ENCODE assay signal across 28 cellular contexts in genomic region chr13:39556856-39557255, GRCh38.
"Had no signal": no experiment of that assay in that cellular context is flagged by ENCODE, and none has a peak within 500 bp of the region (broad histone marks: within the 10 kb centered on the region; RNA-seq: fewer than 3 reads in every experiment).

No MANE protein-coding gene starts in this region.

- H3K4me1 ChIP-seq: stomach, suprapubic skin, testis, thyroid gland, transverse colon, upper lobe of left lung, upper lobe of right lung, uterus had no signal

- H3K4me3 Mint-ChIP-seq: stimulated activated effector memory CD8-positive, alpha-beta T cell treated with anti-CD3 and anti-CD28 coated beads, Interleukin-12 subunit alpha, Interleukin-12 subunit beta, amount 100 ng/mL, for 72 hours; stimulated activated memory B cell treated with anti-CD40 and anti-IgM and Interleukin-4, amounts not matched to agents 10 μg/mL and 1 μg/mL and 100 μg/mL, for 72 hours; stimulated activated naive B cell treated with anti-CD40 and anti-IgM and Interleukin-4, amounts not matched to agents 10 μg/mL and 1 μg/mL and 100 μg/mL, for 72 hours; stimulated activated naive CD8-positive, alpha-beta T cell treated with anti-CD3 and anti-CD28 coated beads, Interleukin-15, amount 100 ng/mL, for 72 hours; stimulated activated naive CD8-positive, alpha-beta T cell treated with anti-CD3 and anti-CD28 coated beads, Interleukin-15, Interleukin-2, amounts not matched to agents 100 ng/mL and 50 ng/mL, for 24 hours; type B pancreatic cell had no signal

- H3K27me3 ChIP-seq: stomach, suprapubic skin, testis, thyroid gland, tibial artery, tibial nerve, transverse colon, upper lobe of left lung, upper lobe of right lung, uterus, vagina had no signal

- H3K27me3 Mint-ChIP-seq: type B pancreatic cell had no signal

- H3K27ac Mint-ChIP-seq: stimulated activated effector memory CD8-positive, alpha-beta T cell treated with anti-CD3 and anti-CD28 coated beads, Interleukin-12 subunit alpha, Interleukin-12 subunit beta, amount 100 ng/mL, for 72 hours; stimulated activated memory B cell treated with anti-CD40 and anti-IgM and Interleukin-4, amounts not matched to agents 10 μg/mL and 1 μg/mL and 100 μg/mL, for 72 hours; stimulated activated naive B cell treated with anti-CD40 and anti-IgM and Interleukin-4, amounts not matched to agents 10 μg/mL and 1 μg/mL and 100 μg/mL, for 72 hours; stimulated activated naive CD8-positive, alpha-beta T cell treated with anti-CD3 and anti-CD28 coated beads, Interleukin-15, amount 100 ng/mL, for 72 hours; stimulated activated naive CD8-positive, alpha-beta T cell treated with anti-CD3 and anti-CD28 coated beads, Interleukin-15, Interleukin-2, amounts not matched to agents 100 ng/mL and 50 ng/mL, for 24 hours; type B pancreatic cell had no signal

- H3K9me3 Mint-ChIP-seq: stimulated activated effector memory CD8-positive, alpha-beta T cell treated with anti-CD3 and anti-CD28 coated beads, Interleukin-12 subunit alpha, Interleukin-12 subunit beta, amount 100 ng/mL, for 72 hours; stimulated activated memory B cell treated with anti-CD40 and anti-IgM and Interleukin-4, amounts not matched to agents 10 μg/mL and 1 μg/mL and 100 μg/mL, for 72 hours; stimulated activated naive B cell treated with anti-CD40 and anti-IgM and Interleukin-4, amounts not matched to agents 10 μg/mL and 1 μg/mL and 100 μg/mL, for 72 hours; stimulated activated naive CD8-positive, alpha-beta T cell treated with anti-CD3 and anti-CD28 coated beads, Interleukin-15, amount 100 ng/mL, for 72 hours; stimulated activated naive CD8-positive, alpha-beta T cell treated with anti-CD3 and anti-CD28 coated beads, Interleukin-15, Interleukin-2, amounts not matched to agents 100 ng/mL and 50 ng/mL, for 24 hours had no signal

- ATAC-seq: stimulated activated memory B cell treated with anti-CD40 and anti-IgM and Interleukin-4, amounts not matched to agents 10 μg/mL and 1 μg/mL and 100 μg/mL, for 72 hours; stimulated activated naive B cell treated with anti-CD40 and anti-IgM and Interleukin-4, amounts not matched to agents 10 μg/mL and 1 μg/mL and 100 μg/mL, for 72 hours; stimulated activated naive CD8-positive, alpha-beta T cell treated with anti-CD3 and anti-CD28 coated beads, Interleukin-15, amount 100 ng/mL, for 72 hours; stimulated activated naive CD8-positive, alpha-beta T cell treated with anti-CD3 and anti-CD28 coated beads, Interleukin-15, Interleukin-2, amounts not matched to agents 100 U/mL and 50 U/mL, for 24 hours had no signal

- H3K4me1 Mint-ChIP-seq: stimulated activated effector memory CD8-positive, alpha-beta T cell treated with anti-CD3 and anti-CD28 coated beads, Interleukin-12 subunit alpha, Interleukin-12 subunit beta, amount 100 ng/mL, for 72 hours; stimulated activated memory B cell treated with anti-CD40 and anti-IgM and Interleukin-4, amounts not matched to agents 10 μg/mL and 1 μg/mL and 100 μg/mL, for 72 hours; stimulated activated naive B cell treated with anti-CD40 and anti-IgM and Interleukin-4, amounts not matched to agents 10 μg/mL and 1 μg/mL and 100 μg/mL, for 72 hours; stimulated activated naive CD8-positive, alpha-beta T cell treated with anti-CD3 and anti-CD28 coated beads, Interleukin-15, amount 100 ng/mL, for 72 hours had no signal

- H3K36me3 Mint-ChIP-seq: stimulated activated effector memory CD8-positive, alpha-beta T cell treated with anti-CD3 and anti-CD28 coated beads, Interleukin-12 subunit alpha, Interleukin-12 subunit beta, amount 100 ng/mL, for 72 hours; stimulated activated memory B cell treated with anti-CD40 and anti-IgM and Interleukin-4, amounts not matched to agents 10 μg/mL and 1 μg/mL and 100 μg/mL, for 72 hours; stimulated activated naive B cell treated with anti-CD40 and anti-IgM and Interleukin-4, amounts not matched to agents 10 μg/mL and 1 μg/mL and 100 μg/mL, for 72 hours had no signal

- H3K27ac ChIP-seq: stomach, suprapubic skin, testis, thoracic aorta, thyroid gland, tibial artery, tibial nerve, transverse colon, upper lobe of left lung, upper lobe of right lung, uterus, vagina had no signal

- H3K9me3 ChIP-seq: stomach, suprapubic skin, testis, thoracic aorta, thyroid gland, tibial artery, tibial nerve, transverse colon, upper lobe of left lung, upper lobe of right lung, uterus, vagina had no signal

- H3K4me3 ChIP-seq: stomach, suprapubic skin, testis, thoracic aorta, thyroid gland, tibial artery, tibial nerve, transverse colon, upper lobe of left lung, upper lobe of right lung, uterus, vagina had no signal

- DNase-seq: stimulated activated CD4-positive, alpha-beta T cell treated with anti-CD3 and anti-CD28 coated beads, Interleukin-2, amount 100 ng/mL, for 48 hours; stimulated activated CD4-positive, alpha-beta T cell treated with anti-CD3 and anti-CD28 coated beads, Interleukin-4, amount 100 ng/mL, for 1 hour; stimulated activated CD4-positive, alpha-beta T cell treated with anti-CD3 and anti-CD28 coated beads, Interleukin-4, amount 100 ng/mL, for 24 hours; stimulated activated CD4-positive, alpha-beta T cell treated with anti-CD3 and anti-CD28 coated beads, Interleukin-4, amount 100 ng/mL, for 4 hours; stimulated activated CD8-positive, alpha-beta memory T cell treated with anti-CD3 and anti-CD28 coated beads, Interleukin-4, amount 100 ng/mL, for 48 hours; stimulated activated naive B cell treated with anti-CD40 and anti-IgM and Interleukin-4, amounts not matched to agents 10 μg/mL and 1 μg/mL and 100 μg/mL, for 72 hours; stimulated activated naive CD4-positive, alpha-beta T cell; stimulated activated naive CD4-positive, alpha-beta T cell treated with Interleukin-2 at 50 U/mL for 16 hours; stimulated activated naive CD8-positive, alpha-beta T cell treated with anti-CD3 and anti-CD28 coated beads, Interleukin-15, amount 100 ng/mL, for 72 hours; stimulated activated naive CD8-positive, alpha-beta T cell treated with anti-CD3 and anti-CD28 coated beads, Interleukin-15, Interleukin-2, amounts not matched to agents 100 U/mL and 50 U/mL, for 24 hours; stomach; substantia nigra; testis; thyroid gland; tibial artery; transverse colon; trophoblast cell; upper lobe of left lung; upper lobe of right lung; uterus had no signal

- H3K36me3 ChIP-seq: stomach, suprapubic skin, thoracic aorta, thyroid gland, tibial artery, tibial nerve, transverse colon, upper lobe of left lung, upper lobe of right lung, uterus, vagina had no signal
